ENCODE assay signal across 24 cellular contexts in the genomic region with DNA sequence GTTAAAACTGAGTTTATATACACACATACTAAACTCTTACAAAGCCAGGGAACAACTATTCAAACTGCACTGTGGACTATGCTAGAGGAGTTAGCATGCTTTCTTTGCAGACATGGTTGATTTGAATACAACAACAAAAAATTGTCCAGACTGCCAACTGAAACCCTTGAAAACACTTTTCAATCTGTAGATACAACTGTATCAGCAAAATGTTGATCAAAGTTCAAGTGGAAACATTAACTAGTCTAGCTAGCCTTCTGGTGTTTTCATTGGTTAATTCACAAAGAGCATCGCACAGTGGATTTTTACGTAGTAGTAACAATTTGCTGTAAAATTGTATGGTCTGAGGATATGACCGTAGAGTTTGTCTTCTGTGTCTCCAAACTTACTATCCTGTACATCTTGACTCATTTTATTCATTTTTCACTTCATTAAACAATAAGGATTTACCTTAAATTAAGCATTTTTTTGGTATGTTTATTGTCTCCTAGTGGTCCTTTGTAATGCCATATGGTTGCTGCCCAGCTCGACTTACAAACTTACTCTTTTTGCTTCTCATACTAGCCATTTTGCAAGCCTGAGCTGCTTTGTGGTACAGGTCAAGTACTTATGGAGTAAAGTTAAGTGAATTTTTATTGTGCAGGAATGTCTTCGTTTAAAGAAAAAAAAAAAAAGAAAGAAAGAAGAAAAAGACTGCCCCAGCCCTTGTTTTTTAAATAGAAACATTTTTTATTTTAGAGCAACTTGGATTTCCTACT.
A peak's percentile ranks its signal among the peaks of the same experiment; 100 is the strongest.
DNase-seq lines count a peak whose midpoint lies in the region; ATAC-seq and FAIRE-seq lines count a peak whose summit lies in the region.
"Had no signal": no experiment of that assay in that cellular context is flagged by ENCODE, and none has a peak within 500 bp of the region (broad histone marks: within the 10 kb centered on the region; RNA-seq: fewer than 3 reads in every experiment).

No MANE protein-coding gene starts in this region.

- H3K9me3 ChIP-seq in HUES48 (ENCODE audit: control insufficient read depth, insufficient read depth, low read length) (no peaks in the 10 kb centered on the region), endocrine pancreas (ENCODE audit: control insufficient read depth, low read length) (no peaks in the 10 kb centered on the region), small intestine (ENCODE audit: control insufficient read depth, low read depth) (no peaks in the 10 kb centered on the region)
- H3K9me3 ChIP-seq: heart right ventricle, left lung, suprapubic skin had no signal

- no peaks in the 10 kb centered on the region for H3K27me3 Mint-ChIP-seq in stimulated activated naive CD8-positive, alpha-beta T cell treated with anti-CD3 and anti-CD28 coated beads, Interleukin-15, amount 100 ng/mL, for 72 hours
- H3K27me3 Mint-ChIP-seq: CD8-positive, alpha-beta memory T cell; IgD-negative memory B cell; naive B cell had no signal

- ATAC-seq in HG03457 (IDR thresholded peaks at IDR 0.05; ENCODE audit: unreplicated experiment), result no peak
- no peak for ATAC-seq in stimulated activated naive CD8-positive, alpha-beta T cell treated with anti-CD3 and anti-CD28 coated beads, Interleukin-15, amount 100 ng/mL, for 72 hours
- ATAC-seq: GM12878, heart right ventricle, left lung, SK-N-SH treated with all-trans-retinoic acid at 6 μM for 48 hours had no signal

- H3K27me3 ChIP-seq in HUES48 (ENCODE audit: control insufficient read depth, insufficient read depth, low read length) (no peaks in the 10 kb centered on the region), endocrine pancreas (ENCODE audit: control insufficient read depth, insufficient read depth, low read length) (no peaks in the 10 kb centered on the region), small intestine (ENCODE audit: control insufficient read depth in 2 of 2, insufficient read depth in 2 of 2, low read length in 2 of 2) (no peaks in the 10 kb centered on the region)
- H3K27me3 ChIP-seq: heart right ventricle, left lung, suprapubic skin had no signal

- H3K4me3 ChIP-seq in HUES48 (ENCODE audit: low read depth, low read length) (0 out of 2 replicates have a peak overlapping the region, but pooled peaks have one; percentile 18), endocrine pancreas (ENCODE audit: control insufficient read depth, insufficient read depth, low read length) (peak overlapping the region; percentile 49), small intestine (ENCODE audit: low read depth in 1 of 2, low read length in 2 of 2) (no peak overlapping the region)
- H3K4me3 ChIP-seq: GM12878, heart right ventricle, left lung, smooth muscle cell, suprapubic skin had no signal

- H3K4me3 Mint-ChIP-seq in stimulated activated naive CD8-positive, alpha-beta T cell treated with anti-CD3 and anti-CD28 coated beads, Interleukin-15, amount 100 ng/mL, for 72 hours, result no peak overlapping the region
- H3K4me3 Mint-ChIP-seq: CD8-positive, alpha-beta memory T cell; T-helper 2 cell treated with Interferon-gamma antibody and Interleukin-4, amounts not matched to agents 5 μg/mL and 100 μg/mL, for 36 hours had no signal

- DNase-seq in DMS79 (lab: John Stamatoyannopoulos, UW) (peak; percentile 41), small intestine (peak; percentile 18), cerebellar nuclear complex (lab: John Stamatoyannopoulos, UW) (no peak)
- DNase-seq in stimulated activated naive CD8-positive, alpha-beta T cell treated with anti-CD3 and anti-CD28 coated beads, Interleukin-15, amount 100 ng/mL, for 72 hours, result no peak
- DNase-seq: activated CD4-positive, alpha-beta T cell treated with anti-CD3 and anti-CD28 coated beads, Interleukin-2, amount 50 U/mL, for 48 hours; activated CD8-positive, alpha-beta memory T cell treated with anti-CD3 and anti-CD28 coated beads, Interleukin-2, amount 50 U/mL, for 4 hours; CD8-positive, alpha-beta memory T cell; HCEC 1CT; heart right ventricle; left lung; naive B cell; NCI-H1417 treated with DMSO at 0.1 percent for 48 hours; NCI-H446 treated with DMSO at 0.1 percent for 48 hours; OCI-M1 had no signal

- FAIRE-seq in small intestine (lab: Jason Lieb, UNC), result no peak
- FAIRE-seq: GM12878 had no signal

- H3K9me3 Mint-ChIP-seq in stimulated activated naive CD8-positive, alpha-beta T cell treated with anti-CD3 and anti-CD28 coated beads, Interleukin-15, amount 100 ng/mL, for 72 hours, result no peaks in the 10 kb centered on the region
- H3K9me3 Mint-ChIP-seq: CD8-positive, alpha-beta memory T cell; IgD-negative memory B cell; naive B cell; T-helper 2 cell treated with Interferon-gamma antibody and Interleukin-4, amounts not matched to agents 5 μg/mL and 100 μg/mL, for 36 hours had no signal

- 85 to 93% (median 91%) methylated on average over 5 of the region's 5 CpGs for WGBS in small intestine, 3 donors

- peaks cover 6% of the 10 kb centered on the region for H3K4me1 Mint-ChIP-seq in stimulated activated naive CD8-positive, alpha-beta T cell treated with anti-CD3 and anti-CD28 coated beads, Interleukin-15, amount 100 ng/mL, for 72 hours

- no peaks in the 10 kb centered on the region for H3K36me3 ChIP-seq in HUES48 (ENCODE audit: control insufficient read depth, insufficient read depth, low read length)
- H3K36me3 ChIP-seq in endocrine pancreas (ENCODE audit: control insufficient read depth, insufficient read depth, low read length), result no peaks in the 10 kb centered on the region
- no peaks in the 10 kb centered on the region for H3K36me3 ChIP-seq in small intestine (ENCODE audit: control insufficient read depth in 2 of 2, insufficient read depth in 2 of 2, low read length in 2 of 2)
- H3K36me3 ChIP-seq: heart right ventricle, left lung, suprapubic skin had no signal

- H3K9ac ChIP-seq in HUES48 (ENCODE audit: low read depth, low read length) (no peak overlapping the region), endocrine pancreas (ENCODE audit: control insufficient read depth, insufficient read depth, low read length) (no peak overlapping the region)

- no peak overlapping the region for H3K27ac Mint-ChIP-seq in stimulated activated naive CD8-positive, alpha-beta T cell treated with anti-CD3 and anti-CD28 coated beads, Interleukin-15, amount 100 ng/mL, for 72 hours
- H3K27ac Mint-ChIP-seq: IgD-negative memory B cell; T-helper 2 cell treated with Interferon-gamma antibody and Interleukin-4, amounts not matched to agents 5 μg/mL and 100 μg/mL, for 36 hours had no signal

- H3K4me1 ChIP-seq in HUES48 (ENCODE audit: control insufficient read depth, insufficient read depth, low read length) (peaks cover 38% of the 10 kb centered on the region), endocrine pancreas (ENCODE audit: control insufficient read depth, insufficient read depth, low read length) (peaks cover 25% of the 10 kb centered on the region), small intestine (ENCODE audit: control insufficient read depth in 2 of 2, insufficient read depth in 1 of 2, low read depth in 1 of 2, low read length in 1 of 2) (no peaks in the 10 kb centered on the region)
- H3K4me1 ChIP-seq: left lung, suprapubic skin had no signal

- H3K27ac ChIP-seq in HUES48 (ENCODE audit: low read depth, low read length) (peak overlapping the region; percentile 39), small intestine (ENCODE audit: low read depth in 1 of 2, low read length in 1 of 2) (no peak overlapping the region)
- H3K27ac ChIP-seq: epithelial cell of prostate, heart right ventricle, left lung, suprapubic skin had no signal

Comparison
In these comparisons a context has a peak if more than half of its experiments do, and no peak if none do; other contexts are left out.
1. DNase-seq: peak in DMS79 (single experiment) and small intestine (single experiment); none in cerebellar nuclear complex (0 of 2) and stimulated activated naive CD8-positive, alpha-beta T cell treated with anti-CD3 and anti-CD28 coated beads, Interleukin-15, amount 100 ng/mL, for 72 hours (0 of 2).
2. H3K4me3 ChIP-seq: peak in HUES48 (single experiment) and endocrine pancreas (single experiment); none in small intestine (0 of 2).